10 cellular contexts compared by ENCODE assay signal in genomic region chr6:14452567-14453527, GRCh38.
DNase-seq lines count a peak whose midpoint lies in the region; ATAC-seq and TF ChIP-seq lines count a peak whose summit lies in the region.
"Had no signal": no experiment of that assay in that cellular context is flagged by ENCODE, and none has a peak within 500 bp of the region (broad histone marks: within the 10 kb centered on the region; RNA-seq: fewer than 3 reads in every experiment).

No MANE protein-coding gene starts in this region.

- H3K4me3 Mint-ChIP-seq in activated CD8-positive, alpha-beta T cell treated with anti-CD3 and anti-CD28 coated beads for 36 hours: peak overlapping the region; percentile 15
- peak overlapping the region; percentile 47 to 78 (median 70) for H3K4me3 Mint-ChIP-seq in naive thymus-derived CD8-positive, alpha-beta T cell

- H3K27ac Mint-ChIP-seq in activated CD8-positive, alpha-beta T cell treated with anti-CD3 and anti-CD28 coated beads for 36 hours: peak overlapping the region; percentile 66
- peak overlapping the region in 9 of 10 donors; percentile 57 to 86 (median 78) for H3K27ac Mint-ChIP-seq in naive thymus-derived CD8-positive, alpha-beta T cell

- no peak for TF ChIP-seq CTCF in activated CD8-positive, alpha-beta T cell treated with anti-CD3 and anti-CD28 coated beads for 36 hours (IDR thresholded peaks at IDR 0.05)
- no peak for TF ChIP-seq CTCF in thyroid gland (IDR thresholded peaks at IDR 0.05)
- no peak for TF ChIP-seq CTCF in WERI-Rb-1 (IDR thresholded peaks at IDR 0.05; ENCODE audit: low read depth, low read length)

- H3K27ac ChIP-seq in thyroid gland (no peak overlapping the region), WERI-Rb-1 (no peak overlapping the region)
- H3K27ac ChIP-seq: epithelial cell of prostate, neutrophil had no signal

- H3K36me3 Mint-ChIP-seq in activated CD8-positive, alpha-beta T cell treated with anti-CD3 and anti-CD28 coated beads for 36 hours (ENCODE audit: low read depth): no peaks in the 10 kb centered on the region
- peaks cover 0 to 7% (median 2%) of the 10 kb centered on the region in 3 donors for H3K36me3 Mint-ChIP-seq in naive thymus-derived CD8-positive, alpha-beta T cell

- no peak overlapping the region for H3K4me3 ChIP-seq in thyroid gland (replicated peaks in 1 of 3)
- no peak overlapping the region for H3K4me3 ChIP-seq in WERI-Rb-1 (ENCODE audit: low read depth, low read length)

- CTCF ChIA-PET in activated CD8-positive, alpha-beta T cell treated with anti-CD3 and anti-CD28 coated beads for 36 hours (lab: Charles Lee): interaction anchor here (1.9 kb wide), 1 partner anchor 241 kb away, joined by 4 read pairs; no protein-coding TSS in a partner anchor

- H3K9me3 Mint-ChIP-seq in activated CD8-positive, alpha-beta T cell treated with anti-CD3 and anti-CD28 coated beads for 36 hours: peaks cover 6% of the 10 kb centered on the region
- H3K9me3 Mint-ChIP-seq in naive thymus-derived CD8-positive, alpha-beta T cell: peaks cover 0 to 11% (median 0%) of the 10 kb centered on the region in 9 donors

- POLR2A ChIA-PET in activated CD8-positive, alpha-beta T cell treated with anti-CD3 and anti-CD28 coated beads for 36 hours (lab: Charles Lee): interaction anchor here (0.6 to 0.9 kb wide), 5 partner anchors 9 to 835 kb away, joined by 3 read pairs; no protein-coding TSS in a partner anchor
- POLR2A ChIA-PET in naive thymus-derived CD8-positive, alpha-beta T cell (lab: Charles Lee): interaction anchor here (0.7 kb wide), 1 partner anchor 17 kb away, joined by 3 read pairs; no protein-coding TSS in a partner anchor

- no peak for TF ChIP-seq POLR2A in thyroid gland (IDR thresholded peaks at IDR 0.05)

- peak; percentile 76 for ATAC-seq in HG03135 (IDR thresholded peaks at IDR 0.05; ENCODE audit: unreplicated experiment)
- ATAC-seq in activated CD8-positive, alpha-beta T cell treated with anti-CD3 and anti-CD28 coated beads for 36 hours: peak; percentile 78
- peak; percentile 83 to 87 for ATAC-seq in naive thymus-derived CD8-positive, alpha-beta T cell

- H3K9me3 ChIP-seq in thyroid gland: no peaks in the 10 kb centered on the region
- H3K9me3 ChIP-seq in WERI-Rb-1 (ENCODE audit: severe bottlenecking): peaks cover 9% of the 10 kb centered on the region
- H3K9me3 ChIP-seq: neutrophil had no signal

- WGBS in thyroid gland, 2 donors: 84 to 90% methylated on average over 17 of the region's 17 CpGs

- no peaks in the 10 kb centered on the region for H3K36me3 ChIP-seq in thyroid gland
- no peaks in the 10 kb centered on the region for H3K36me3 ChIP-seq in WERI-Rb-1
- H3K36me3 ChIP-seq: neutrophil had no signal

- no peaks in the 10 kb centered on the region for H3K27me3 Mint-ChIP-seq in activated CD8-positive, alpha-beta T cell treated with anti-CD3 and anti-CD28 coated beads for 36 hours
- no peaks in the 10 kb centered on the region for H3K27me3 Mint-ChIP-seq in naive thymus-derived CD8-positive, alpha-beta T cell

- peaks cover 63% of the 10 kb centered on the region for H3K4me1 Mint-ChIP-seq in activated CD8-positive, alpha-beta T cell treated with anti-CD3 and anti-CD28 coated beads for 36 hours (ENCODE audit: low read depth)
- H3K4me1 Mint-ChIP-seq in naive thymus-derived CD8-positive, alpha-beta T cell: peaks cover 30 to 65% (median 61%) of the 10 kb centered on the region in 4 donors

- H3K4me1 ChIP-seq in thyroid gland: no peaks in the 10 kb centered on the region

- H3K27me3 ChIP-seq in thyroid gland: no peaks in the 10 kb centered on the region
- H3K27me3 ChIP-seq in WERI-Rb-1 (ENCODE audit: insufficient read depth, low read depth, severe bottlenecking): no peaks in the 10 kb centered on the region

- DNase-seq in DMS 273 (lab: John Stamatoyannopoulos, UW; ENCODE audit: unreplicated experiment): peak; percentile 82
- peak; percentile 88 for DNase-seq in activated CD8-positive, alpha-beta T cell treated with anti-CD3 and anti-CD28 coated beads for 36 hours
- peak in 9 of 10 donors; percentile 14 to 76 (median 63) for DNase-seq in naive thymus-derived CD8-positive, alpha-beta T cell
- DNase-seq in thyroid gland: no peak
- DNase-seq in OCI-M2 (lab: John Stamatoyannopoulos, UW; ENCODE audit: unreplicated experiment): no peak
- DNase-seq in WERI-Rb-1: no peak
- no peak for DNase-seq in posterior cingulate gyrus

- intact Hi-C loops in activated CD8-positive, alpha-beta T cell treated with anti-CD3 and anti-CD28 coated beads for 36 hours (cut with micrococcal nuclease): loop anchor here (5.0 kb wide), 1 partner anchor 279 kb away; no protein-coding TSS in a partner anchor
- intact Hi-C loops in thyroid gland (cut with DNase I): no loop called here
- intact Hi-C loops in posterior cingulate gyrus (cut with DNase I): no loop called here

Comparison
In these comparisons a context has a peak if more than half of its experiments do, and no peak if none do; other contexts are left out.
1. DNase-seq: peak in DMS 273 (single experiment), activated CD8-positive, alpha-beta T cell treated with anti-CD3 and anti-CD28 coated beads for 36 hours (single experiment) and naive thymus-derived CD8-positive, alpha-beta T cell (9 of 10); none in thyroid gland (0 of 2), OCI-M2 (single experiment), WERI-Rb-1 (single experiment) and posterior cingulate gyrus (0 of 10).
2. Peak in every context shown above with its lines, with median percentiles within 50 percentile points of each other: ATAC-seq.